Comparison of ENCODE assay signal across 9 cellular contexts in genomic region chr3:71057526-71057894, GRCh38.
A peak's percentile ranks its signal among the peaks of the same experiment; 100 is the strongest.
DNase-seq lines count a peak whose midpoint lies in the region; ATAC-seq lines count a peak whose summit lies in the region.
"Had no signal": no experiment of that assay in that cellular context is flagged by ENCODE, and none has a peak within 500 bp of the region (broad histone marks: within the 10 kb centered on the region; RNA-seq: fewer than 3 reads in every experiment).

No MANE protein-coding gene starts in this region.

- peaks cover 5% of the 10 kb centered on the region for H3K4me1 ChIP-seq in right cardiac atrium (ENCODE audit: control insufficient read depth, insufficient read depth, low read length)
- peaks cover 4 to 78% (median 55%) of the 10 kb centered on the region in 5 donors for H3K4me1 ChIP-seq in subcutaneous abdominal adipose tissue (ENCODE audit: control insufficient read depth in 5 of 5, insufficient read depth in 5 of 5, low read length in 5 of 5)

- no peaks in the 10 kb centered on the region for H3K9me3 Mint-ChIP-seq in activated CD4-positive, alpha-beta T cell treated with anti-CD3 and anti-CD28 coated beads for 36 hours (ENCODE audit: low read depth)
- no peaks in the 10 kb centered on the region for H3K9me3 Mint-ChIP-seq in activated CD4-positive, alpha-beta memory T cell treated with anti-CD3 and anti-CD28 coated beads, Interleukin-2, amount 10 ng/mL, durations not matched to agents 7 days and 5 days

- H3K27ac Mint-ChIP-seq in activated CD4-positive, alpha-beta T cell treated with anti-CD3 and anti-CD28 coated beads for 36 hours: peak overlapping the region; percentile 97
- H3K27ac Mint-ChIP-seq in activated CD4-positive, alpha-beta memory T cell treated with anti-CD3 and anti-CD28 coated beads, Interleukin-2, amount 10 ng/mL, durations not matched to agents 7 days and 5 days: peak overlapping the region; percentile 79

- H3K4me3 ChIP-seq in right cardiac atrium (ENCODE audit: low read length) (no peak overlapping the region), subcutaneous abdominal adipose tissue (ENCODE audit: low read depth in 1 of 5, low read length in 5 of 5) (no peak overlapping the region)

- POLR2A ChIA-PET in activated CD4-positive, alpha-beta T cell treated with anti-CD3 and anti-CD28 coated beads for 36 hours (lab: Charles Lee): interaction anchor here (0.6 to 1.5 kb wide), 12 partner anchors 10 to 1790 kb away, joined by 3 to 9 read pairs (median 4); partner anchors contain the start of gene SHQ1
- POLR2A ChIA-PET in activated CD4-positive, alpha-beta memory T cell treated with anti-CD3 and anti-CD28 coated beads, Interleukin-2, amount 10 ng/mL, durations not matched to agents 7 days and 5 days (lab: Charles Lee): interaction anchor here (1.3 to 3.0 kb wide), 3 partner anchors 8 to 526 kb away, joined by 5 to 15 read pairs (median 7); partner anchors contain the start of gene FOXP1

- H3K36me3 Mint-ChIP-seq in activated CD4-positive, alpha-beta T cell treated with anti-CD3 and anti-CD28 coated beads for 36 hours (ENCODE audit: low read depth): peaks cover 53% of the 10 kb centered on the region
- H3K36me3 Mint-ChIP-seq in activated CD4-positive, alpha-beta memory T cell treated with anti-CD3 and anti-CD28 coated beads, Interleukin-2, amount 10 ng/mL, durations not matched to agents 7 days and 5 days (ENCODE audit: low read depth): peaks cover 47% of the 10 kb centered on the region

- H3K9me3 ChIP-seq in right cardiac atrium (ENCODE audit: control insufficient read depth, low read length) (no peaks in the 10 kb centered on the region), subcutaneous abdominal adipose tissue (ENCODE audit: control insufficient read depth in 5 of 5, low read length in 5 of 5) (no peaks in the 10 kb centered on the region)

- peaks cover 97% of the 10 kb centered on the region for H3K4me1 Mint-ChIP-seq in activated CD4-positive, alpha-beta T cell treated with anti-CD3 and anti-CD28 coated beads for 36 hours
- H3K4me1 Mint-ChIP-seq in activated CD4-positive, alpha-beta memory T cell treated with anti-CD3 and anti-CD28 coated beads, Interleukin-2, amount 10 ng/mL, durations not matched to agents 7 days and 5 days: peaks cover 92% of the 10 kb centered on the region

- CTCF ChIA-PET in activated CD4-positive, alpha-beta T cell treated with anti-CD3 and anti-CD28 coated beads for 36 hours (lab: Charles Lee): interaction anchor here (0.7 to 1.3 kb wide), 5 partner anchors 9 to 41 kb away, joined by 3 to 5 read pairs (median 4); no protein-coding TSS in a partner anchor
- CTCF ChIA-PET in activated CD4-positive, alpha-beta memory T cell treated with anti-CD3 and anti-CD28 coated beads, Interleukin-2, amount 10 ng/mL, durations not matched to agents 7 days and 5 days (lab: Charles Lee): interaction anchor here (0.6 to 1.5 kb wide), 4 partner anchors 12 to 300 kb away, joined by 3 to 7 read pairs (median 4); no protein-coding TSS in a partner anchor

- peak overlapping the region in 2 of 5 donors; percentile 32 to 48 for H3K9ac ChIP-seq in subcutaneous abdominal adipose tissue (ENCODE audit: low read length in 5 of 5)

- H3K27me3 Mint-ChIP-seq in activated CD4-positive, alpha-beta T cell treated with anti-CD3 and anti-CD28 coated beads for 36 hours: no peaks in the 10 kb centered on the region
- no peaks in the 10 kb centered on the region for H3K27me3 Mint-ChIP-seq in activated CD4-positive, alpha-beta memory T cell treated with anti-CD3 and anti-CD28 coated beads, Interleukin-2, amount 10 ng/mL, durations not matched to agents 7 days and 5 days

- peak; percentile 42 for DNase-seq in activated CD4-positive, alpha-beta T cell treated with anti-CD3 and anti-CD28 coated beads for 36 hours
- no peak for DNase-seq in activated CD4-positive, alpha-beta T cell treated with anti-CD3 and anti-CD28 coated beads, Interleukin-2, amount 50 U/mL, for 4 hours
- no peak for DNase-seq in activated CD4-positive, alpha-beta memory T cell treated with anti-CD3 and anti-CD28 coated beads, Interleukin-2, amount 10 ng/mL, durations not matched to agents 7 days and 5 days
- no peak for DNase-seq in right cardiac atrium
- DNase-seq: amniotic stem cell had no signal

- ATAC-seq in activated CD4-positive, alpha-beta T cell treated with anti-CD3 and anti-CD28 coated beads for 36 hours: peak; percentile 80
- ATAC-seq in right cardiac atrium (no peak), GM18520 (IDR thresholded peaks at IDR 0.05; ENCODE audit: unreplicated experiment) (no peak), GM18909 (IDR thresholded peaks at IDR 0.05; ENCODE audit: poor library complexity, unreplicated experiment) (no peak), HG02938 (IDR thresholded peaks at IDR 0.05; ENCODE audit: unreplicated experiment) (no peak)

- intact Hi-C loops in activated CD4-positive, alpha-beta T cell treated with anti-CD3 and anti-CD28 coated beads for 36 hours (cut with DNase I, micrococcal nuclease): loop anchor here (1.0 to 2.0 kb wide), 2 partner anchors 9 to 169 kb away; no protein-coding TSS in a partner anchor
- intact Hi-C loops in right cardiac atrium (cut with DNase I): no loop called here

- H3K27ac ChIP-seq in right cardiac atrium (ENCODE audit: low read length): peak overlapping the region; percentile 83
- peak overlapping the region; percentile 63 for H3K27ac ChIP-seq in subcutaneous abdominal adipose tissue (ENCODE audit: low read depth, low read length)

- H3K27me3 ChIP-seq in right cardiac atrium (ENCODE audit: control insufficient read depth, insufficient read depth) (no peaks in the 10 kb centered on the region), subcutaneous abdominal adipose tissue (ENCODE audit: control insufficient read depth in 5 of 5, insufficient read depth in 4 of 5, low read length in 5 of 5) (no peaks in the 10 kb centered on the region)

- H3K36me3 ChIP-seq in subcutaneous abdominal adipose tissue (ENCODE audit: control insufficient read depth in 5 of 5, insufficient read depth in 5 of 5, low read length in 5 of 5): peaks cover 0 to 4% (median under 1%) of the 10 kb centered on the region in 5 donors

- H3K4me3 Mint-ChIP-seq in activated CD4-positive, alpha-beta T cell treated with anti-CD3 and anti-CD28 coated beads for 36 hours: peak overlapping the region; percentile 66
- peak overlapping the region; percentile 59 for H3K4me3 Mint-ChIP-seq in activated CD4-positive, alpha-beta memory T cell treated with anti-CD3 and anti-CD28 coated beads, Interleukin-2, amount 10 ng/mL, durations not matched to agents 7 days and 5 days

- 38% methylated on average over 4 of the region's 4 CpGs for WGBS in right cardiac atrium

Comparison
In these comparisons a context has a peak if more than half of its experiments do, and no peak if none do; other contexts are left out.
1. intact Hi-C loops: an anchor here in activated CD4-positive, alpha-beta T cell treated with anti-CD3 and anti-CD28 coated beads for 36 hours (1.0 to 2.0 kb wide); none called in right cardiac atrium.